15 cellular contexts compared by ENCODE assay signal in genomic region chrX:100745806-100746537, GRCh38. TPM values are rescaled to one million over a fixed set of nuclear protein-coding genes. Genes with fewer than 3 reads are reported as not detected.
A peak's percentile ranks its signal among the peaks of the same experiment; 100 is the strongest.
DNase-seq lines count a peak whose midpoint lies in the region; ATAC-seq and TF ChIP-seq lines count a peak whose summit lies in the region.
"Had no signal": no experiment of that assay in that cellular context is flagged by ENCODE, and none has a peak within 500 bp of the region (broad histone marks: within the 10 kb centered on the region; RNA-seq: fewer than 3 reads in every experiment).

No MANE protein-coding gene starts in this region.

- H3K9me3 ChIP-seq in ectodermal cell (ENCODE audit: control insufficient read depth, low read length) (no peaks in the 10 kb centered on the region), tibial nerve (no peaks in the 10 kb centered on the region)

- H3K36me3 ChIP-seq in ectodermal cell (ENCODE audit: control insufficient read depth, insufficient read depth, low read length) (no peaks in the 10 kb centered on the region), tibial nerve (no peaks in the 10 kb centered on the region)
- H3K36me3 ChIP-seq: brain microvascular endothelial cell had no signal

- H3K27me3 ChIP-seq in ectodermal cell (ENCODE audit: control insufficient read depth, insufficient read depth, low read length, poor library complexity, severe bottlenecking), result no peaks in the 10 kb centered on the region
- H3K27me3 ChIP-seq in tibial nerve, result peaks cover 0 to 4% of the 10 kb centered on the region in 2 donors
- H3K27me3 ChIP-seq: brain microvascular endothelial cell had no signal

- DNase-seq in NCI-H2227 treated with DMSO at 0.1 percent for 48 hours (lab: John Stamatoyannopoulos, UW), result peak; percentile 32
- peak; percentile 8 for DNase-seq in midbrain (lab: John Stamatoyannopoulos, UW)
- DNase-seq in tibial nerve (ENCODE audit: low spot score in 2 of 2), result peak in 1 of 2 donors; percentile 10
- DNase-seq in NK-92 treated with Interleukin-12 subunit alpha and Interleukin-12 subunit beta, amount 100 ng/mL, for 24 hours (lab: John Stamatoyannopoulos, UW), result no peak
- no peak for DNase-seq in activated T-cell treated with anti-CD3 and anti-CD28 coated beads, Interleukin-2, amount 50 U/mL, for 1 hour
- DNase-seq: activated T-cell treated with anti-CD3 and anti-CD28 coated beads, Interleukin-2, amount 50 U/mL, for 48 hours; brain microvascular endothelial cell; immature natural killer cell; NCI-H1092; NCI-H524 treated with DMSO at 0.1 percent for 48 hours; stimulated activated CD4-positive, alpha-beta T cell treated with anti-CD3 and anti-CD28 coated beads, Interleukin-2, amount 100 ng/mL, for 24 hours had no signal

- H3K27ac ChIP-seq in ectodermal cell (ENCODE audit: insufficient read depth, low read depth, low read length, poor library complexity, severe bottlenecking) (peak overlapping the region; percentile 16), tibial nerve (peak overlapping the region; percentile 12 to 81 (median 60))
- H3K27ac ChIP-seq: brain microvascular endothelial cell had no signal

- peak; percentile 37 to 77 for TF ChIP-seq EP300 in tibial nerve (IDR thresholded peaks at IDR 0.05)

- no peak for ATAC-seq in GM19324 (IDR thresholded peaks at IDR 0.05; ENCODE audit: low FRiP score, unreplicated experiment)
- ATAC-seq: stimulated activated memory B cell treated with anti-CD40 and anti-IgM and Interleukin-4, amounts not matched to agents 10 μg/mL and 1 μg/mL and 100 μg/mL, for 72 hours; WTC11 had no signal

- H3K4me3 ChIP-seq in ectodermal cell (ENCODE audit: insufficient read depth, low read depth, low read length) (no peak overlapping the region), tibial nerve (no peak overlapping the region)

- TF ChIP-seq POLR2A in tibial nerve (IDR thresholded peaks at IDR 0.05), result peak in 1 of 2 donors; percentile 25

- 82 to 92% methylated on average over 6 of the region's 7 CpGs for WGBS in ectodermal cell, 2 experiments
- 17 to 35% methylated on average over 7 of the region's 7 CpGs for WGBS in tibial nerve, 2 donors

- no peaks in the 10 kb centered on the region for H3K4me1 ChIP-seq in ectodermal cell (ENCODE audit: control insufficient read depth, insufficient read depth, low read length)
- H3K4me1 ChIP-seq in tibial nerve, result peaks cover 0 to 17% (median 0%) of the 10 kb centered on the region in 4 donors

- no peak for TF ChIP-seq CTCF in tibial nerve (IDR thresholded peaks at IDR 0.05)

RNA-seq across cellular contexts. Expression of gene SYTL4, which starts 14.1 kb away (rescaled TPM):
- polyA plus RNA-seq in ectodermal cell (2013, experiment 1 of 4), result 0.65 TPM
- polyA plus RNA-seq in ectodermal cell (2013, experiment 2 of 4), result 1.5 TPM
- 0.85 TPM for polyA plus RNA-seq in ectodermal cell (2013, experiment 3 of 4)
- 1.7 TPM for polyA plus RNA-seq in ectodermal cell (2013, experiment 4 of 4)
- total RNA-seq in tibial nerve, result 100 to 1,000 TPM in 1 of 4 donors, 10 to 100 TPM in 3; 32.9 to 338 (median 52.6) TPM

Comparison
In these comparisons a context has a peak if more than half of its experiments do, and no peak if none do; other contexts are left out.
1. DNase-seq: peak in NCI-H2227 treated with DMSO at 0.1 percent for 48 hours (single experiment) and midbrain (single experiment); none in NK-92 treated with Interleukin-12 subunit alpha and Interleukin-12 subunit beta, amount 100 ng/mL, for 24 hours (single experiment) and activated T-cell treated with anti-CD3 and anti-CD28 coated beads, Interleukin-2, amount 50 U/mL, for 1 hour (single experiment).